ENCODE assay signal across 10 cellular contexts in genomic region chr1:9798236-9799130, GRCh38. TPM values are rescaled to one million over a fixed set of nuclear protein-coding genes. Genes with fewer than 3 reads are reported as not detected.
A peak's percentile ranks its signal among the peaks of the same experiment; 100 is the strongest.
DNase-seq lines count a peak whose midpoint lies in the region; ATAC-seq and TF ChIP-seq lines count a peak whose summit lies in the region.
"Had no signal": no experiment of that assay in that cellular context is flagged by ENCODE, and none has a peak within 500 bp of the region (broad histone marks: within the 10 kb centered on the region; RNA-seq: fewer than 3 reads in every experiment).

No MANE protein-coding gene starts in this region.

- DNase-seq in activated CD4-positive, alpha-beta T cell treated with anti-CD3 and anti-CD28 coated beads, Interleukin-2, amount 10 ng/mL, durations not matched to agents 24 days and 14 days, result no peak
- DNase-seq in activated CD4-positive, alpha-beta T cell treated with anti-CD3 and anti-CD28 coated beads, Interleukin-2, amount 50 U/mL, for 1 hour, result no peak
- DNase-seq in activated T-helper 2 cell treated with anti-CD3 and anti-CD28 coated beads, Interferon-gamma antibody, Interleukin-2, Interleukin-4, amounts not matched to agents 10 μg/mL and 5 μg/mL and 100 μg/mL, durations not matched to agents 14 hours and 24 hours and 36 hours (ENCODE audit: low spot score), result no peak
- DNase-seq in Right ventricle myocardium superior, result no peak
- peak in 1 of 2 donors; percentile 24 for DNase-seq in suprapubic skin (ENCODE audit: low spot score in 2 of 2)
- DNase-seq in substantia nigra (lab: John Stamatoyannopoulos, UW), result no peak
- DNase-seq in RPMI8226, result no peak
- no peak for DNase-seq in retina

- peak; percentile 68 for ATAC-seq in Right ventricle myocardium superior (ENCODE audit: poor library complexity)

- peaks cover 29% of the 10 kb centered on the region for H3K4me1 ChIP-seq in suprapubic skin

- no peak for TF ChIP-seq POLR2A in suprapubic skin (IDR thresholded peaks at IDR 0.05)

- 62% methylated on average over 11 of the region's 11 CpGs for WGBS in suprapubic skin

- H3K27me3 ChIP-seq in suprapubic skin, result no peaks in the 10 kb centered on the region
- H3K27me3 ChIP-seq: BLaER1 treated with 17β-estradiol and CSF1 and Interleukin-3, amounts not matched to agents 10 nM and 100 nM had no signal

- H3K4me3 Mint-ChIP-seq in activated CD4-positive, alpha-beta T cell treated with anti-CD3 and anti-CD28 coated beads, Interleukin-2, amount 10 ng/mL, durations not matched to agents 24 days and 14 days, result peak overlapping the region; percentile 41
- no peak overlapping the region for H3K4me3 Mint-ChIP-seq in activated T-helper 2 cell treated with anti-CD3 and anti-CD28 coated beads, Interferon-gamma antibody, Interleukin-2, Interleukin-4, amounts not matched to agents 10 μg/mL and 5 μg/mL and 100 μg/mL, durations not matched to agents 14 hours and 24 hours and 36 hours (ENCODE audit: low read depth)
- H3K4me3 Mint-ChIP-seq: neural crest cell had no signal

- no peaks in the 10 kb centered on the region for H3K36me3 ChIP-seq in suprapubic skin

- H3K27me3 Mint-ChIP-seq in activated CD4-positive, alpha-beta T cell treated with anti-CD3 and anti-CD28 coated beads, Interleukin-2, amount 10 ng/mL, durations not matched to agents 24 days and 14 days, result no peaks in the 10 kb centered on the region
- H3K27me3 Mint-ChIP-seq in activated T-helper 2 cell treated with anti-CD3 and anti-CD28 coated beads, Interferon-gamma antibody, Interleukin-2, Interleukin-4, amounts not matched to agents 10 μg/mL and 5 μg/mL and 100 μg/mL, durations not matched to agents 14 hours and 24 hours and 36 hours (ENCODE audit: low read depth), result peaks cover 8% of the 10 kb centered on the region

- H3K9me3 ChIP-seq in suprapubic skin, result no peaks in the 10 kb centered on the region
- H3K9me3 ChIP-seq: BLaER1 treated with 17β-estradiol and CSF1 and Interleukin-3, amounts not matched to agents 10 nM and 100 nM had no signal

- H3K27ac Mint-ChIP-seq in activated CD4-positive, alpha-beta T cell treated with anti-CD3 and anti-CD28 coated beads, Interleukin-2, amount 10 ng/mL, durations not matched to agents 24 days and 14 days, result peak overlapping the region; percentile 48
- H3K27ac Mint-ChIP-seq in activated T-helper 2 cell treated with anti-CD3 and anti-CD28 coated beads, Interferon-gamma antibody, Interleukin-2, Interleukin-4, amounts not matched to agents 10 μg/mL and 5 μg/mL and 100 μg/mL, durations not matched to agents 14 hours and 24 hours and 36 hours, result peak overlapping the region; percentile 27

- TF ChIP-seq CTCF in suprapubic skin (IDR thresholded peaks at IDR 0.05), result no peak

- no peaks in the 10 kb centered on the region for H3K9me3 Mint-ChIP-seq in activated CD4-positive, alpha-beta T cell treated with anti-CD3 and anti-CD28 coated beads, Interleukin-2, amount 10 ng/mL, durations not matched to agents 24 days and 14 days
- H3K9me3 Mint-ChIP-seq in activated T-helper 2 cell treated with anti-CD3 and anti-CD28 coated beads, Interferon-gamma antibody, Interleukin-2, Interleukin-4, amounts not matched to agents 10 μg/mL and 5 μg/mL and 100 μg/mL, durations not matched to agents 14 hours and 24 hours and 36 hours, result no peaks in the 10 kb centered on the region
- H3K9me3 Mint-ChIP-seq: neural crest cell had no signal

- H3K36me3 Mint-ChIP-seq in activated CD4-positive, alpha-beta T cell treated with anti-CD3 and anti-CD28 coated beads, Interleukin-2, amount 10 ng/mL, durations not matched to agents 24 days and 14 days (ENCODE audit: low read depth), result peaks cover 16% of the 10 kb centered on the region
- peaks cover 20% of the 10 kb centered on the region for H3K36me3 Mint-ChIP-seq in activated T-helper 2 cell treated with anti-CD3 and anti-CD28 coated beads, Interferon-gamma antibody, Interleukin-2, Interleukin-4, amounts not matched to agents 10 μg/mL and 5 μg/mL and 100 μg/mL, durations not matched to agents 14 hours and 24 hours and 36 hours (ENCODE audit: low read depth)

- peak overlapping the region; percentile 15 for H3K27ac ChIP-seq in suprapubic skin
- H3K27ac ChIP-seq in substantia nigra (ENCODE audit: low read depth, low read length, poor library complexity, severe bottlenecking), result no peak overlapping the region
- H3K27ac ChIP-seq: BLaER1 treated with 17β-estradiol and CSF1 and Interleukin-3, amounts not matched to agents 10 nM and 100 nM had no signal

- no peak overlapping the region for H3K4me3 ChIP-seq in suprapubic skin
- H3K4me3 ChIP-seq: BLaER1 treated with 17β-estradiol and CSF1 and Interleukin-3, amounts not matched to agents 10 nM and 100 nM had no signal

- peaks cover 47% of the 10 kb centered on the region for H3K4me1 Mint-ChIP-seq in activated CD4-positive, alpha-beta T cell treated with anti-CD3 and anti-CD28 coated beads, Interleukin-2, amount 10 ng/mL, durations not matched to agents 24 days and 14 days
- peaks cover 40% of the 10 kb centered on the region for H3K4me1 Mint-ChIP-seq in activated T-helper 2 cell treated with anti-CD3 and anti-CD28 coated beads, Interferon-gamma antibody, Interleukin-2, Interleukin-4, amounts not matched to agents 10 μg/mL and 5 μg/mL and 100 μg/mL, durations not matched to agents 14 hours and 24 hours and 36 hours (ENCODE audit: low read depth)

- intact Hi-C loops in activated CD4-positive, alpha-beta T cell treated with anti-CD3 and anti-CD28 coated beads, Interleukin-2, amount 10 ng/mL, durations not matched to agents 24 days and 14 days (cut with micrococcal nuclease), result no loop called here
- intact Hi-C loops in activated T-helper 2 cell treated with anti-CD3 and anti-CD28 coated beads, Interferon-gamma antibody, Interleukin-2, Interleukin-4, amounts not matched to agents 10 μg/mL and 5 μg/mL and 100 μg/mL, durations not matched to agents 14 hours and 24 hours and 36 hours (cut with micrococcal nuclease), result no loop called here
- intact Hi-C loops in Right ventricle myocardium superior (cut with DNase I), result no loop called here

- TF ChIP-seq EP300 in suprapubic skin (IDR thresholded peaks at IDR 0.05), result no peak

RNA-seq across cellular contexts. Expression of gene CLSTN1, which starts 25.3 kb away (rescaled TPM):
- 42.1 and 43.8 TPM in 2 replicates for total RNA-seq in activated CD4-positive, alpha-beta T cell treated with anti-CD3 and anti-CD28 coated beads, Interleukin-2, amount 10 ng/mL, durations not matched to agents 24 days and 14 days
- total RNA-seq in activated T-helper 2 cell treated with anti-CD3 and anti-CD28 coated beads, Interferon-gamma antibody, Interleukin-2, Interleukin-4, amounts not matched to agents 10 μg/mL and 5 μg/mL and 100 μg/mL, durations not matched to agents 14 hours and 24 hours and 36 hours, result 46.5 and 48.8 TPM in 2 replicates
- 48.8 TPM for total RNA-seq in Right ventricle myocardium superior
- total RNA-seq in suprapubic skin, result 100 to 1,000 TPM; 118 to 202 (median 165) TPM
